Comparison of ENCODE assay signal across 8 cellular contexts in genomic region chr2:95166065-95166763, GRCh38. TPM values are rescaled to one million over a fixed set of nuclear protein-coding genes. Genes with fewer than 3 reads are reported as not detected.
DNase-seq lines count a peak whose midpoint lies in the region; ATAC-seq, FAIRE-seq and TF ChIP-seq lines count a peak whose summit lies in the region.

No MANE protein-coding gene starts in this region.

- H3K27me3 Mint-ChIP-seq in T-helper 2 cell treated with Interferon-gamma antibody and Interleukin-4, amounts not matched to agents 5 μg/mL and 100 μg/mL, for 36 hours (ENCODE audit: low read depth), result no peaks in the 10 kb centered on the region

- H3K9me3 Mint-ChIP-seq in T-helper 2 cell treated with Interferon-gamma antibody and Interleukin-4, amounts not matched to agents 5 μg/mL and 100 μg/mL, for 36 hours, result no peaks in the 10 kb centered on the region

- peak; percentile 3 for ATAC-seq in HG03108 (IDR thresholded peaks at IDR 0.05; ENCODE audit: unreplicated experiment)
- ATAC-seq in upper lobe of right lung, result no peak
- no peak for ATAC-seq in HG03469 (IDR thresholded peaks at IDR 0.05; ENCODE audit: unreplicated experiment)

- no peak for FAIRE-seq in H54 (lab: Jason Lieb, UNC)

- H3K9me3 ChIP-seq in upper lobe of right lung, result no peaks in the 10 kb centered on the region

- H3K27ac Mint-ChIP-seq in T-helper 2 cell treated with Interferon-gamma antibody and Interleukin-4, amounts not matched to agents 5 μg/mL and 100 μg/mL, for 36 hours, result peak overlapping the region; percentile 94

- peak overlapping the region; percentile 94 for H3K27ac ChIP-seq in upper lobe of right lung

- no peak for DNase-seq in T-helper 2 cell treated with Interferon-gamma antibody and Interleukin-4, amounts not matched to agents 5 μg/mL and 100 μg/mL, for 36 hours (ENCODE audit: low spot score)
- DNase-seq in T-helper 2 cell (no peak), astrocyte of the spinal cord (ENCODE audit: low read depth, low spot score) (no peak), lower leg skin (ENCODE audit: low spot score in 2 of 2) (no peak), upper lobe of right lung (no peak), H54 (ENCODE audit: insufficient read length, low spot score) (no peak)

- intact Hi-C loops in lower leg skin (cut with DNase I; ENCODE audit: low total_unique reads) (no loop called here), upper lobe of right lung (cut with DNase I) (no loop called here)

- 8 to 10% methylated on average over 16 of the region's 16 CpGs for WGBS in lower leg skin, 2 donors

- peaks cover 14% of the 10 kb centered on the region for H3K4me1 Mint-ChIP-seq in T-helper 2 cell treated with Interferon-gamma antibody and Interleukin-4, amounts not matched to agents 5 μg/mL and 100 μg/mL, for 36 hours (ENCODE audit: low read depth)

- TF ChIP-seq CTCF in astrocyte of the spinal cord (IDR thresholded peaks at IDR 0.05; ENCODE audit: low read depth, low read length), result no peak
- TF ChIP-seq CTCF in lower leg skin (IDR thresholded peaks at IDR 0.05), result no peak
- no peak for TF ChIP-seq CTCF in upper lobe of right lung (IDR thresholded peaks at IDR 0.05)

- H3K4me3 ChIP-seq in astrocyte of the spinal cord (ENCODE audit: low read depth, low read length), result peak overlapping the region; percentile 89
- peak overlapping the region; percentile 67 for H3K4me3 ChIP-seq in lower leg skin (ENCODE audit: low read depth, poor library complexity, severe bottlenecking)
- peak overlapping the region; percentile 78 for H3K4me3 ChIP-seq in upper lobe of right lung

- TF ChIP-seq POLR2A in lower leg skin (IDR thresholded peaks at IDR 0.05) (no peak), H54 (IDR thresholded peaks at IDR 0.05; ENCODE audit: low read depth, low read length) (no peak)

- H3K36me3 ChIP-seq in upper lobe of right lung, result no peaks in the 10 kb centered on the region

- peak overlapping the region; percentile 100 for H3K4me3 Mint-ChIP-seq in T-helper 2 cell treated with Interferon-gamma antibody and Interleukin-4, amounts not matched to agents 5 μg/mL and 100 μg/mL, for 36 hours

- no peaks in the 10 kb centered on the region for H3K27me3 ChIP-seq in upper lobe of right lung

- in situ Hi-C loops in astrocyte of the spinal cord (cut with HindIII; ENCODE audit: low sequenced_read_pairs), result no loop called here

- peaks cover 4% of the 10 kb centered on the region for H3K36me3 Mint-ChIP-seq in T-helper 2 cell treated with Interferon-gamma antibody and Interleukin-4, amounts not matched to agents 5 μg/mL and 100 μg/mL, for 36 hours (ENCODE audit: low read depth)

- peaks cover 18% of the 10 kb centered on the region for H3K4me1 ChIP-seq in upper lobe of right lung

RNA-seq across cellular contexts. Expression of gene ZNF2, which starts 0.6 kb away (rescaled TPM):
- total RNA-seq in lower leg skin (1 to 10 TPM; 1.9 to 6.3 (median 3.1) TPM), upper lobe of right lung (4.7 TPM)

RNA-seq across cellular contexts. Expression of gene ZNF514, which starts 6.6 kb away (rescaled TPM):
- 10 to 100 TPM in 3 of 4 donors, 1 to 10 TPM in 1; 6.2 to 20.5 (median 14.2) TPM for total RNA-seq in lower leg skin
- 19.8 TPM for total RNA-seq in upper lobe of right lung

RNA-seq across cellular contexts. Expression of gene ZNF892, which starts 41.1 kb away (rescaled TPM):
- 1 to 10 TPM; 1.2 to 3.7 (median 3.0) TPM for total RNA-seq in lower leg skin
- 3.8 TPM for total RNA-seq in upper lobe of right lung

RNA-seq across cellular contexts. Expression of gene MRPS5, which starts 44.6 kb away (rescaled TPM):
- total RNA-seq in lower leg skin (10 to 100 TPM; 24.0 to 33.6 (median 29.4) TPM), upper lobe of right lung (55.2 TPM)
